Comparison of ENCODE assay signal across 8 cellular contexts in genomic region chr9:120439147-120439546, GRCh38.
DNase-seq lines count a peak whose midpoint lies in the region; ATAC-seq, FAIRE-seq and TF ChIP-seq lines count a peak whose summit lies in the region.

No MANE protein-coding gene starts in this region.

- H3K27ac ChIP-seq in cardiac muscle cell (no peak overlapping the region), astrocyte (ENCODE audit: low read depth, low read length) (no peak overlapping the region)

- H3K4me1 ChIP-seq in cardiac muscle cell (ENCODE audit: low read depth) (peaks cover 10% of the 10 kb centered on the region), astrocyte (ENCODE audit: insufficient read depth, low read length) (peaks cover 33% of the 10 kb centered on the region)

- H3K36me3 ChIP-seq in cardiac muscle cell (peaks cover 9% of the 10 kb centered on the region), astrocyte (ENCODE audit: insufficient read depth, low read length) (peaks cover 10% of the 10 kb centered on the region)

- no peak overlapping the region for H3K4me3 ChIP-seq in cardiac muscle cell
- H3K4me3 ChIP-seq in astrocyte (ENCODE audit: insufficient read depth, low read depth, low read length) = no peak overlapping the region

- H3K79me2 ChIP-seq in astrocyte (ENCODE audit: insufficient read depth, low read length) = no peaks in the 10 kb centered on the region

- no peak overlapping the region for H3K27ac Mint-ChIP-seq in astrocyte (ENCODE audit: unreplicated experiment)
- no peak overlapping the region for H3K27ac Mint-ChIP-seq in natural killer cell

- H3K9me3 ChIP-seq in cardiac muscle cell (ENCODE audit: low read depth) = no peaks in the 10 kb centered on the region
- H3K9me3 ChIP-seq in astrocyte (ENCODE audit: insufficient read depth, low read depth, low read length) = no peaks in the 10 kb centered on the region

- H3K9ac ChIP-seq in astrocyte (ENCODE audit: low read length) = no peak overlapping the region

- H3K27me3 ChIP-seq in cardiac muscle cell = no peaks in the 10 kb centered on the region
- H3K27me3 ChIP-seq in astrocyte (ENCODE audit: insufficient read depth, low read length) = no peaks in the 10 kb centered on the region

- no peak for FAIRE-seq in astrocyte (lab: Jason Lieb, UNC)

- no peaks in the 10 kb centered on the region for H4K20me1 ChIP-seq in astrocyte (ENCODE audit: insufficient read depth, low read length)

- intact Hi-C loops in Right ventricle myocardium superior (cut with DNase I) = no loop called here
- intact Hi-C loops in natural killer cell (cut with micrococcal nuclease) = no loop called here

- H3K36me3 Mint-ChIP-seq in astrocyte (ENCODE audit: low read depth, unreplicated experiment) (peaks cover 5% of the 10 kb centered on the region), natural killer cell (peaks cover 29% of the 10 kb centered on the region)

- DNase-seq in cardiac muscle cell (ENCODE audit: low read depth in 1 of 2, low spot score in 1 of 2) = peak; percentile 28 to 38
- DNase-seq in Right ventricle myocardium superior = no peak
- no peak for DNase-seq in astrocyte (ENCODE audit: low read depth)
- DNase-seq in natural killer cell = no peak
- no peak for DNase-seq in dedifferentiated amniotic fluid mesenchymal stem cell (ENCODE audit: extremely low spot score)
- DNase-seq in NCI-H2171 treated with DMSO at 0.1 percent for 48 hours (lab: John Stamatoyannopoulos, UW) = no peak
- no peak for DNase-seq in stimulated activated CD4-positive, alpha-beta T cell treated with anti-CD3 and anti-CD28 coated beads, Interleukin-12 subunit alpha, Interleukin-12 subunit beta, amount 100 ng/mL, for 4 hours

- no peak overlapping the region for H3K4me3 Mint-ChIP-seq in astrocyte (ENCODE audit: unreplicated experiment)
- no peak overlapping the region for H3K4me3 Mint-ChIP-seq in natural killer cell

- TF ChIP-seq CTCF in cardiac muscle cell (IDR thresholded peaks at IDR 0.05; ENCODE audit: low read depth, low read length) (peak; percentile 55), LNCAP (IDR thresholded peaks at IDR 0.05) (peak; percentile 56), astrocyte (IDR thresholded peaks at IDR 0.05; ENCODE audit: insufficient read depth, low read depth, low read length) (peak; percentile 41), natural killer cell (IDR thresholded peaks at IDR 0.05) (peak; percentile 36)

- no peak overlapping the region for H2AFZ ChIP-seq in astrocyte (ENCODE audit: low read depth, low read length)

- H3K4me1 Mint-ChIP-seq in astrocyte (ENCODE audit: low read depth, unreplicated experiment) (peaks cover 25% of the 10 kb centered on the region), natural killer cell (peaks cover 36 to 39% of the 10 kb centered on the region in 2 donors)

- ATAC-seq in Right ventricle myocardium superior (ENCODE audit: poor library complexity) (no peak), natural killer cell (peak in 1 of 3 donors; percentile 57)

- no peak overlapping the region for H3K4me2 ChIP-seq in astrocyte (ENCODE audit: low read length)

- H3K9me3 Mint-ChIP-seq in astrocyte (ENCODE audit: unreplicated experiment) (no peaks in the 10 kb centered on the region), natural killer cell (no peaks in the 10 kb centered on the region)

- no peaks in the 10 kb centered on the region for H3K27me3 Mint-ChIP-seq in astrocyte (ENCODE audit: low read depth, unreplicated experiment)
- H3K27me3 Mint-ChIP-seq in natural killer cell (ENCODE audit: low read depth in 2 of 2) = no peaks in the 10 kb centered on the region

Comparison
In these comparisons a context has a peak if more than half of its experiments do, and no peak if none do; other contexts are left out.
1. DNase-seq: peak in cardiac muscle cell (2 of 2); none in Right ventricle myocardium superior (single experiment), astrocyte (single experiment), natural killer cell (single experiment), dedifferentiated amniotic fluid mesenchymal stem cell (single experiment), NCI-H2171 treated with DMSO at 0.1 percent for 48 hours (single experiment) and stimulated activated CD4-positive, alpha-beta T cell treated with anti-CD3 and anti-CD28 coated beads, Interleukin-12 subunit alpha, Interleukin-12 subunit beta, amount 100 ng/mL, for 4 hours (single experiment).
2. Peak in every context shown above with its lines, with median percentiles within 50 percentile points of each other: CTCF ChIP-seq.